4 cellular contexts compared by ENCODE assay signal in genomic region chr7:144311872-144312469, GRCh38. TPM values are rescaled to one million over a fixed set of nuclear protein-coding genes. Genes with fewer than 3 reads are reported as not detected.
"Had no signal": no experiment of that assay in that cellular context is flagged by ENCODE, and none has a peak within 500 bp of the region (broad histone marks: within the 10 kb centered on the region; RNA-seq: fewer than 3 reads in every experiment).

OR2A1 (plus strand) TSS chr7:144312419; CDS start chr7:144318125, 5,706 bp downstream.

RNA-seq across cellular contexts. Expression of gene OR2A1, which starts in this region (rescaled TPM):
- total RNA-seq: Peyer's patch, Right ventricle myocardium superior, SJSA1 had no signal
- polyA plus RNA-seq: SK-N-SH had no signal
